Comparison of ENCODE assay signal across 8 cellular contexts in the genomic region with DNA sequence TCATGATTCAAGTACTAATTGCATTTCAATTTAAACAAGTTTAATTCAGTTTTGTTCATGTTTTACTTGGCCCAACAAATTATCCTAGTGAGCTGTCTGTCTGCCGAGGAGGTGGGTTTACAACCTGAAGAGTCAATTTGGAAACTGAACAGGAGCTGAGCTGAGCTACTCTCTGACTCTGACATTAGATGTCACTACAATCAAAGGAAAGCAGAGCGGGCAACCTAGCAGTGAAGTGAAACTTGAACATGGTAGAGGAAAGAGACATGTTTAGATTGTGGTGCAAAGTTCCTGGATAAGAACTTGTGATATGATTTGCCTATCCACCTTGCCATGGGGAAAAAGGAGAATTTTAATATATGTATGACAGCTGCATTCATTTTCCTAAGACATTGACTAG. TPM values are rescaled to one million over a fixed set of nuclear protein-coding genes. Genes with fewer than 3 reads are reported as not detected.
DNase-seq lines count a peak whose midpoint lies in the region; ATAC-seq and TF ChIP-seq lines count a peak whose summit lies in the region.

No MANE protein-coding gene starts in this region.

- peak; percentile 2 for DNase-seq in stimulated activated CD4-positive, alpha-beta T cell treated with anti-CD3 and anti-CD28 coated beads, Interleukin-2, amount 100 ng/mL, for 4 hours (ENCODE audit: low read depth)
- DNase-seq in stimulated activated CD4-positive, alpha-beta T cell treated with anti-CD3 and anti-CD28 coated beads, Interleukin-4, amount 100 ng/mL, for 4 hours, result no peak
- DNase-seq in NCI-H69 (lab: John Stamatoyannopoulos, UW), result peak; percentile 95
- DNase-seq in colonic mucosa, result peak; percentile 58
- peak in 1 of 2 donors; percentile 21 for DNase-seq in memory B cell (ENCODE audit: low spot score in 2 of 2)
- DNase-seq in ovary, result no peak

- H3K27me3 Mint-ChIP-seq in memory B cell, result no peaks in the 10 kb centered on the region

- no peaks in the 10 kb centered on the region for H3K4me1 Mint-ChIP-seq in memory B cell

- TF ChIP-seq CTCF in colonic mucosa (IDR thresholded peaks at IDR 0.05) (peak; percentile 45), ovary (IDR thresholded peaks at IDR 0.05) (no peak)

- no peaks in the 10 kb centered on the region for H3K36me3 ChIP-seq in colonic mucosa
- no peaks in the 10 kb centered on the region for H3K36me3 ChIP-seq in ovary

- H3K4me3 ChIP-seq in colonic mucosa, result no peak overlapping the region
- H3K4me3 ChIP-seq in ovary, result no peak overlapping the region

- no peak overlapping the region for H3K9ac ChIP-seq in colonic mucosa (ENCODE audit: low read depth in 2 of 2, low read length in 2 of 2)

- no peaks in the 10 kb centered on the region for H3K36me3 Mint-ChIP-seq in memory B cell

- WGBS in ovary, 3 donors, result 19 to 29% (median 29%) methylated on average over 2 of the region's 2 CpGs

- ATAC-seq in HG02884 (IDR thresholded peaks at IDR 0.05; ENCODE audit: unreplicated experiment) (peak; percentile 75), memory B cell (ENCODE audit: low read depth) (peak; percentile 85), HG02970 (IDR thresholded peaks at IDR 0.05; ENCODE audit: low FRiP score, unreplicated experiment) (no peak)

- no peak for TF ChIP-seq POLR2A in ovary (IDR thresholded peaks at IDR 0.05)

- intact Hi-C loops in colonic mucosa (cut with DNase I), result loop anchor here (2.0 kb wide), 1 partner anchor 25 kb away; no protein-coding TSS in a partner anchor
- intact Hi-C loops in ovary (cut with DNase I), result no loop called here

- H3K9me3 Mint-ChIP-seq in memory B cell, result no peaks in the 10 kb centered on the region

- TF ChIP-seq EP300 in ovary (IDR thresholded peaks at IDR 0.05), result no peak

- no peaks in the 10 kb centered on the region for H3K27me3 ChIP-seq in colonic mucosa
- H3K27me3 ChIP-seq in ovary, result no peaks in the 10 kb centered on the region

- H3K27ac ChIP-seq in colonic mucosa, result no peak overlapping the region
- no peak overlapping the region for H3K27ac ChIP-seq in ovary

- no peaks in the 10 kb centered on the region for H3K9me3 ChIP-seq in colonic mucosa
- no peaks in the 10 kb centered on the region for H3K9me3 ChIP-seq in ovary

- H3K4me3 Mint-ChIP-seq in memory B cell, result no peak overlapping the region

- H3K4me1 ChIP-seq in colonic mucosa, result no peaks in the 10 kb centered on the region
- H3K4me1 ChIP-seq in ovary (ENCODE audit: insufficient read depth), result no peaks in the 10 kb centered on the region

- peak overlapping the region; percentile 22 for H3K27ac Mint-ChIP-seq in memory B cell

RNA-seq across cellular contexts. Expression of gene AGR3, which starts 9.6 kb away (rescaled TPM):
- 100 to 1,000 TPM; 144 to 197 TPM for total RNA-seq in colonic mucosa
- 10 to 100 TPM in 1 of 7 donors, 1 to 10 TPM in 4, not detected in 2; 2.0 to 57.2 (median 2.5) TPM for total RNA-seq in ovary
- under 1 TPM in 1 of 2 donors, not detected in 1; 0.12 TPM for polyA plus RNA-seq in ovary

Comparison
In these comparisons a context has a peak if more than half of its experiments do, and no peak if none do; other contexts are left out.
1. DNase-seq: peak in stimulated activated CD4-positive, alpha-beta T cell treated with anti-CD3 and anti-CD28 coated beads, Interleukin-2, amount 100 ng/mL, for 4 hours (single experiment), NCI-H69 (single experiment) and colonic mucosa (single experiment); none in stimulated activated CD4-positive, alpha-beta T cell treated with anti-CD3 and anti-CD28 coated beads, Interleukin-4, amount 100 ng/mL, for 4 hours (0 of 2) and ovary (0 of 5).